In the genomic region with DNA sequence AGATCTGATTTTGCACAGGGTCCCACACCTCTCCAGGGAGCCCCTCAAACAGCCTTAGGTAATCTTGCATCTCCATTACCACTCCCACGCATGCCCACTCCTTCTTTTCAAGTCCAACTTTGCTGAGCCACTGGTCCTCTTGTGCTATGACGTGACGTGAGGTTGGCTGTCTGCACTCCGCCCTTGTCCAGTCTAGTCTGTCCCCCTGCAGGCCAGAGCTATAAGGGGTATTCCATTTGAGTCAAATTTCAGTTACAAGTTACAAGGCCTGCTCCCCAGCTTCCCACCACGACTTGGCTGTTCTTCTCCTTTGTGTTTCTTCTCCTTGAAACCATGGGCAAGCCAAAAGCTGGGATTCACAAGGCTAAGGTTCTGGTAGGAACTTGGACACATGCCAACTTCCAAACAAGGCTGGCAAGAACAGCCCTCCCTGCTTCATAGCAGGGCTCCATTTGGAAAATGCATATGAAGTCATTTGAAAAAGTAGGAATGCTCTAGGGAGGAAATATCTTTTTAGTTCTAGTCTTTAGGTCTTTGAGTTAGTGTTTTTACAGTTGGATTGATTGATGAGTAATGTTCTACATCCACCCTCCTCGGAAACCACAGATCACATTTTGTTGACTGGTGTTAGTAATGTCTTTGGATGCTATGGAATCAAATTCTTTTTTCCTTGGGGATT, we compare ENCODE assay signal across 25 cellular contexts. TPM values are rescaled to one million over a fixed set of nuclear protein-coding genes. Genes with fewer than 3 reads are reported as not detected.
A peak's percentile ranks its signal among the peaks of the same experiment; 100 is the strongest.
DNase-seq lines count a peak whose midpoint lies in the region; TF ChIP-seq lines count a peak whose summit lies in the region.
"Had no signal": no experiment of that assay in that cellular context is flagged by ENCODE, and none has a peak within 500 bp of the region (broad histone marks: within the 10 kb centered on the region; RNA-seq: fewer than 3 reads in every experiment).

No MANE protein-coding gene starts in this region.

- peak overlapping the region; percentile 47 for H3K4me2 ChIP-seq in skeletal muscle satellite cell (ENCODE audit: low read length)

- POLR2A ChIA-PET in HEK293 (lab: Yijun Ruan, JAX), result no interaction called here
- POLR2A ChIA-PET in CD8-positive, alpha-beta memory T cell (lab: Charles Lee), result no interaction called here

- H3K27me3 Mint-ChIP-seq in CD8-positive, alpha-beta memory T cell, result peaks cover 17 to 52% of the 10 kb centered on the region in 2 donors

- H3K4me1 Mint-ChIP-seq in CD8-positive, alpha-beta memory T cell, result no peaks in the 10 kb centered on the region
- H3K4me1 Mint-ChIP-seq: activated CD4-positive, alpha-beta T cell treated with anti-CD3 and anti-CD28 coated beads for 36 hours; immature natural killer cell; stimulated activated naive B cell treated with anti-CD40 and anti-IgM and Interleukin-4, amounts not matched to agents 10 μg/mL and 1 μg/mL and 100 μg/mL, for 72 hours had no signal

- no peak for TF ChIP-seq CTCF in HEK293 (tag by site-specific recombination; IDR thresholded peaks at IDR 0.05)

- H3K9ac ChIP-seq in skeletal muscle satellite cell (ENCODE audit: low read depth, low read length), result peak overlapping the region; percentile 9

- peak; percentile 82 for DNase-seq in NCI-H446 treated with DMSO at 0.1 percent for 48 hours (lab: John Stamatoyannopoulos, UW)
- DNase-seq in dedifferentiated amniotic fluid mesenchymal stem cell (ENCODE audit: extremely low spot score), result peak; percentile 17
- no peak for DNase-seq in CD8-positive, alpha-beta memory T cell
- DNase-seq in NCI-H524 treated with DMSO at 0.1 percent for 48 hours (lab: John Stamatoyannopoulos, UW), result no peak
- DNase-seq in Ammon's horn (ENCODE audit: low spot score), result no peak
- DNase-seq: activated CD4-positive, alpha-beta T cell treated with anti-CD3 and anti-CD28 coated beads for 36 hours; activated CD8-positive, alpha-beta T cell treated with anti-CD3 and anti-CD28 coated beads, Interleukin-2, amount 10 ng/mL, durations not matched to agents 7 days and 5 days; brain microvascular endothelial cell; hypothalamus; immature natural killer cell; mesenchymal stem cell; NCI-H2029; NCI-H226; posterior cingulate gyrus; right lobe of liver; stimulated activated CD4-positive, alpha-beta T cell treated with anti-CD3 and anti-CD28 coated beads, Interleukin-4, amount 100 ng/mL, for 4 hours; stimulated activated naive B cell treated with anti-CD40 and anti-IgM and Interleukin-4, amounts not matched to agents 10 μg/mL and 1 μg/mL and 100 μg/mL, for 72 hours; testis had no signal

- H3K27me3 ChIP-seq in skeletal muscle satellite cell (ENCODE audit: control insufficient read depth, insufficient read depth, low read length), result no peaks in the 10 kb centered on the region
- no peaks in the 10 kb centered on the region for H3K27me3 ChIP-seq in CD8-positive, alpha-beta memory T cell (ENCODE audit: insufficient read depth, low read length, poor library complexity, severe bottlenecking)
- H3K27me3 ChIP-seq: brain microvascular endothelial cell, right lobe of liver, testis had no signal

- H3K36me3 ChIP-seq in HEK293 (ENCODE audit: control insufficient read depth in 2 of 2, insufficient read depth in 1 of 2, low read length in 2 of 2), result no peaks in the 10 kb centered on the region
- no peaks in the 10 kb centered on the region for H3K36me3 ChIP-seq in skeletal muscle satellite cell (ENCODE audit: insufficient read depth, low read length)
- H3K36me3 ChIP-seq in CD8-positive, alpha-beta memory T cell (ENCODE audit: insufficient read depth, low read length), result no peaks in the 10 kb centered on the region
- H3K36me3 ChIP-seq: brain microvascular endothelial cell, gastroesophageal sphincter, right lobe of liver had no signal

- no peaks in the 10 kb centered on the region for H3K9me3 Mint-ChIP-seq in CD8-positive, alpha-beta memory T cell
- H3K9me3 Mint-ChIP-seq: activated naive CD4-positive, alpha-beta T cell treated with anti-CD3 and anti-CD28 coated beads, Interleukin-2, amount 50 U/mL, for 72 hours; immature natural killer cell; stimulated activated naive B cell treated with anti-CD40 and anti-IgM and Interleukin-4, amounts not matched to agents 10 μg/mL and 1 μg/mL and 100 μg/mL, for 72 hours had no signal

- H3K4me3 ChIP-seq in HEK293 (ENCODE audit: low read depth, low read length) (no peak overlapping the region), skeletal muscle satellite cell (ENCODE audit: low read length) (peak overlapping the region; percentile 26)
- no peak overlapping the region for H3K4me3 ChIP-seq in CD8-positive, alpha-beta memory T cell (ENCODE audit: low read length)
- H3K4me3 ChIP-seq: gastroesophageal sphincter, right lobe of liver, testis had no signal

- H3K9me3 ChIP-seq in HEK293 (ENCODE audit: control insufficient read depth, insufficient read depth, low read depth, low read length), result no peaks in the 10 kb centered on the region
- no peaks in the 10 kb centered on the region for H3K9me3 ChIP-seq in skeletal muscle satellite cell (replicated peaks; ENCODE audit: low read length)
- no peaks in the 10 kb centered on the region for H3K9me3 ChIP-seq in CD8-positive, alpha-beta memory T cell (ENCODE audit: low read length)
- H3K9me3 ChIP-seq: gastroesophageal sphincter, right lobe of liver, testis had no signal

- H3K36me3 Mint-ChIP-seq in CD8-positive, alpha-beta memory T cell, result no peaks in the 10 kb centered on the region
- H3K36me3 Mint-ChIP-seq: activated naive CD4-positive, alpha-beta T cell treated with anti-CD3 and anti-CD28 coated beads, Interleukin-2, amount 50 U/mL, for 72 hours; immature natural killer cell; stimulated activated naive B cell treated with anti-CD40 and anti-IgM and Interleukin-4, amounts not matched to agents 10 μg/mL and 1 μg/mL and 100 μg/mL, for 72 hours had no signal

- CTCF ChIA-PET in HEK293 (lab: Yijun Ruan, JAX), result interaction anchor here (1.5 kb wide), 1 partner anchor 11 kb away, joined by 3 read pairs; no protein-coding TSS in a partner anchor
- CTCF ChIA-PET in CD8-positive, alpha-beta memory T cell (lab: Charles Lee), result no interaction called here

- H3K27ac ChIP-seq in HEK293 (ENCODE audit: extremely low read depth, low read depth, low read length), result no peak overlapping the region
- no peak overlapping the region for H3K27ac ChIP-seq in CD8-positive, alpha-beta memory T cell (ENCODE audit: low read depth, low read length)
- H3K27ac ChIP-seq: brain microvascular endothelial cell, gastroesophageal sphincter, right lobe of liver, testis had no signal

- no peak overlapping the region for H3K27ac Mint-ChIP-seq in CD8-positive, alpha-beta memory T cell
- H3K27ac Mint-ChIP-seq: activated CD4-positive, alpha-beta T cell treated with anti-CD3 and anti-CD28 coated beads for 36 hours; activated CD8-positive, alpha-beta T cell treated with anti-CD3 and anti-CD28 coated beads, Interleukin-2, amount 10 ng/mL, durations not matched to agents 7 days and 5 days; activated naive CD4-positive, alpha-beta T cell treated with anti-CD3 and anti-CD28 coated beads, Interleukin-2, amount 50 U/mL, for 72 hours; immature natural killer cell; stimulated activated naive B cell treated with anti-CD40 and anti-IgM and Interleukin-4, amounts not matched to agents 10 μg/mL and 1 μg/mL and 100 μg/mL, for 72 hours had no signal

- H3K4me1 ChIP-seq in HEK293 (ENCODE audit: control insufficient read depth, insufficient read depth, low read length) (no peaks in the 10 kb centered on the region; the same call in 1 of the 2 replicates), skeletal muscle satellite cell (ENCODE audit: control insufficient read depth, insufficient read depth, low read length) (peaks cover 28% of the 10 kb centered on the region)
- H3K4me1 ChIP-seq in CD8-positive, alpha-beta memory T cell (ENCODE audit: insufficient read depth, low read length), result no peaks in the 10 kb centered on the region
- H3K4me1 ChIP-seq: right lobe of liver, testis had no signal

- no peak overlapping the region for H3K4me3 Mint-ChIP-seq in CD8-positive, alpha-beta memory T cell
- H3K4me3 Mint-ChIP-seq: activated CD4-positive, alpha-beta T cell treated with anti-CD3 and anti-CD28 coated beads for 36 hours; activated CD8-positive, alpha-beta T cell treated with anti-CD3 and anti-CD28 coated beads, Interleukin-2, amount 10 ng/mL, durations not matched to agents 7 days and 5 days; immature natural killer cell; stimulated activated naive B cell treated with anti-CD40 and anti-IgM and Interleukin-4, amounts not matched to agents 10 μg/mL and 1 μg/mL and 100 μg/mL, for 72 hours had no signal

TF ChIP-seq in HEK293, 187 proteins besides CTCF, POLR2A, EP300 and RAD21:
- TF ChIP-seq ZNF132 (tag by site-specific recombination; IDR thresholded peaks at IDR 0.05; ENCODE audit: borderline replicate concordance), result no peak
- TF ChIP-seq ZFHX2 (tag by site-specific recombination; conservative IDR thresholded peaks at IDR 0.05), result peak; percentile 49; the same call in 1 of the 2 replicates
- no peak for TF ChIP-seq PATZ1 (tag by site-specific recombination; IDR thresholded peaks at IDR 0.05)
- TF ChIP-seq EGR2 (tag by site-specific recombination; IDR thresholded peaks at IDR 0.05; ENCODE audit: low read depth), result 0 out of 2 replicates have a peak, but pooled peaks have one; percentile 18

RNA-seq across cellular contexts. Expression of gene KCNA1, which starts 49.1 kb away (rescaled TPM):
- total RNA-seq in skeletal muscle satellite cell (2012; rRNA removed), result under 0.01 and 0.22 TPM in 2 replicates
- total RNA-seq in CD8-positive, alpha-beta memory T cell, result not detected
- not detected for polyA plus RNA-seq in CD8-positive, alpha-beta memory T cell
- total RNA-seq: activated CD4-positive, alpha-beta T cell treated with anti-CD3 and anti-CD28 coated beads for 36 hours; activated CD8-positive, alpha-beta T cell treated with anti-CD3 and anti-CD28 coated beads, Interleukin-2, amount 10 ng/mL, durations not matched to agents 7 days and 5 days; esophagus mucosa; left lobe of liver; MCF 10A; right lobe of liver had no signal
- polyA plus RNA-seq: immature natural killer cell had no signal

Comparison
In these comparisons a context has a peak if more than half of its experiments do, and no peak if none do; other contexts are left out.
1. DNase-seq: peak in NCI-H446 treated with DMSO at 0.1 percent for 48 hours (single experiment) and dedifferentiated amniotic fluid mesenchymal stem cell (single experiment); none in CD8-positive, alpha-beta memory T cell (0 of 5), NCI-H524 treated with DMSO at 0.1 percent for 48 hours (single experiment) and Ammon's horn (single experiment).